1 cellular context compared by ENCODE assay signal in the genomic region with DNA sequence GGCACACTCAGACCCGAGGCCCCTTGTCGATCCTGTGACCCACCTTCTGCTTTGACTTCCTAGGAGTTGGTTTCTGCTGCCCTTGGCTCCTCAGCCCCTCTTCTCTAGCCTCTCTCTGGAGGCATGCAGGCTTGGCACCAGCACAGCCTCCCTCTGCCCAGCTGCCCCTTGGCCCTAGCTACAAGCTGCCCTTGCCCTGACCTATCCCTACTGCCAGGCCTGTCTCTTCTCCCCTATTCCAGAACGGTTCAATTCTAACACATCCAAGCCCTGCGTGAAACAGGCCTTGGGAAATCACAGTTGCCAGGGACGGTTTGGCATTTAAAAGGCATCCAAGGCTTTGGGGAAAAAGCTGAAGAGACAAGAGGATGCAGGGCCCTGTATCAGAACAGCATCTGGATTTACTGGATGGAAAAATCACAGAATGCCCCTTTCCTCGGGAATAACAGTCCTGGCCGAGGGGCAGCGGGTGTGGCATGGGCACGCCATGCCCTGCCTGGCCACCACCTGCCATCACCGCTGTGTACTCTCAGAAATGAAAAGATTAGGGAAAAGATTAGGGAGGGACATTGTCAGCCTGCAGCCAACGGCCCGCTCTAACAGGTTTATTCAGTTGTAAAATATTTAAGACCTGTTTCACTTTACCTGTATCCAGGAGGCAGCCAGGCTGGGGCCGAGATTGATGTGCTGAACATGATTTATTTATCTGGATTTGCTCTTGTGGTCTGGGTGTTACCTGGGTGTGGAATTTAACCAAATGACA.
TF ChIP-seq lines count a peak whose summit lies in the region.

No MANE protein-coding gene starts in this region.

TF ChIP-seq in GM23338, 12 proteins besides CTCF, POLR2A, EP300 and RAD21 (continued from another document):
- TF ChIP-seq ZNF462 (CRISPR knock-in tag; IDR thresholded peaks at IDR 0.05) = no peak
- no peak for TF ChIP-seq ETS1 (IDR thresholded peaks at IDR 0.05)
- no peak for TF ChIP-seq ZNF331 (CRISPR knock-in tag; IDR thresholded peaks at IDR 0.05; ENCODE audit: low read depth)
- TF ChIP-seq CREB1 (CRISPR knock-in tag; IDR thresholded peaks at IDR 0.05; ENCODE audit: low read depth) = no peak
- TF ChIP-seq EZH2phosphoT487 (IDR thresholded peaks at IDR 0.05; ENCODE audit: unreplicated experiment) = no peak
